Comparison of ENCODE assay signal across 18 cellular contexts in genomic region chr4:168135860-168136259, GRCh38. TPM values are rescaled to one million over a fixed set of nuclear protein-coding genes. Genes with fewer than 3 reads are reported as not detected.
"Had no signal": no experiment of that assay in that cellular context is flagged by ENCODE, and none has a peak within 500 bp of the region (broad histone marks: within the 10 kb centered on the region; RNA-seq: fewer than 3 reads in every experiment).

No MANE protein-coding gene starts in this region.

RNA-seq across cellular contexts. Expression of gene ANXA10, which starts 43.5 kb away (rescaled TPM):
- total RNA-seq: activated naive CD4-positive, alpha-beta T cell treated with anti-CD3 and anti-CD28 coated beads for 36 hours; activated naive CD4-positive, alpha-beta T cell treated with anti-CD3 and anti-CD28 coated beads, Interleukin-2, amount 50 U/mL, for 72 hours; activated naive CD8-positive, alpha-beta T cell treated with anti-CD3 and anti-CD28 coated beads for 36 hours; activated naive CD8-positive, alpha-beta T cell treated with anti-CD3 and anti-CD28 coated beads, Interleukin-2, amount 10 ng/mL, durations not matched to agents 7 days and 5 days; activated T-cell treated with anti-CD3 and anti-CD28 coated beads, Interleukin-2, amount 50 U/mL, for 4 hours; activated T-cell treated with anti-CD3 and anti-CD28 coated beads, Interleukin-2, amount 50 U/mL, for 72 hours; activated T-helper 1 cell treated with anti-CD3 and anti-CD28 coated beads, Interleukin-12 subunit alpha, Interleukin-12 subunit beta, Interleukin-2, Interleukin-4 antibody, amounts not matched to agents 30 ng/mL and 10 ng/mL and 1 ng/mL, durations not matched to agents 14 hours and 24 hours and 36 hours; activated T-helper 17 cell treated with anti-CD3 and anti-CD28 coated beads, Interleukin-2, amount 50 U/mL, for 72 hours; activated T-helper 2 cell treated with anti-CD3 and anti-CD28 coated beads, Interferon-gamma antibody, Interleukin-2, Interleukin-4, amounts not matched to agents 10 μg/mL and 5 μg/mL and 100 μg/mL, durations not matched to agents 14 hours and 24 hours and 36 hours; adrenal gland; aorta; ascending aorta; astrocyte; breast epithelium; cardiac muscle cell; cardiac septum; cerebellum; chondrocyte had no signal
- polyA plus RNA-seq: adrenal gland, cardiac muscle cell had no signal
